ENCODE assay signal across 12 cellular contexts in genomic region chr7:69430502-69431145, GRCh38.
DNase-seq lines count a peak whose midpoint lies in the region; ATAC-seq, FAIRE-seq and TF ChIP-seq lines count a peak whose summit lies in the region.
"Had no signal": no experiment of that assay in that cellular context is flagged by ENCODE, and none has a peak within 500 bp of the region (broad histone marks: within the 10 kb centered on the region; RNA-seq: fewer than 3 reads in every experiment).

No MANE protein-coding gene starts in this region.

- no peaks in the 10 kb centered on the region for H3K9me1 ChIP-seq in K562 (ENCODE audit: control insufficient read depth, insufficient read depth, low read length)

- H3K4ac ChIP-seq in neuronal stem cell (ENCODE audit: low read length) = no peak overlapping the region

- H4K8ac ChIP-seq in neuronal stem cell (ENCODE audit: low read depth, low read length) = no peak overlapping the region

- no peaks in the 10 kb centered on the region for H3K36me3 ChIP-seq in MG63
- no peaks in the 10 kb centered on the region for H3K36me3 ChIP-seq in K562 (ENCODE audit: control insufficient read depth, insufficient read depth, low read length)
- no peaks in the 10 kb centered on the region for H3K36me3 ChIP-seq in neuronal stem cell (replicated peaks in 1 of 2; ENCODE audit: control insufficient read depth in 2 of 2, insufficient read depth in 2 of 2, low read length in 2 of 2)

- no peaks in the 10 kb centered on the region for H3K79me2 ChIP-seq in K562 (ENCODE audit: control insufficient read depth, insufficient read depth, low read length)

- H3K4me1 ChIP-seq in K562 (replicated peaks in 1 of 2; ENCODE audit: control insufficient read depth in 2 of 2, insufficient read depth in 2 of 2, low read length in 2 of 2) = no peaks in the 10 kb centered on the region; a peak in 1 of 5 replicates
- peaks cover 0 to 10% of the 10 kb centered on the region in 2 donors for H3K4me1 ChIP-seq in neuronal stem cell (ENCODE audit: control insufficient read depth in 2 of 2, insufficient read depth in 1 of 2, low read depth in 1 of 2, low read length in 2 of 2)

- TF ChIP-seq POLR2A in K562 (conservative IDR thresholded peaks at IDR 0.05) = no peak

- DNase-seq in CD14-positive monocyte (ENCODE audit: low spot score) = no peak
- DNase-seq in MG63 = peak; percentile 14
- DNase-seq in K562 (ENCODE audit: extremely low read depth in 1 of 4, low spot score in 3 of 4) = peak in 1 of 4 experiments; percentile 3
- no peak for DNase-seq in neuronal stem cell (ENCODE audit: low spot score)
- no peak for DNase-seq in activated CD8-positive, alpha-beta T cell treated with anti-CD3 and anti-CD28 coated beads, Interleukin-2, amount 10 ng/mL, durations not matched to agents 7 days and 5 days
- no peak for DNase-seq in activated naive CD8-positive, alpha-beta T cell treated with anti-CD3 and anti-CD28 coated beads for 36 hours
- no peak for DNase-seq in stimulated activated CD4-positive, alpha-beta T cell treated with anti-CD3 and anti-CD28 coated beads, Interleukin-4, amount 100 ng/mL, for 24 hours
- DNase-seq: activated effector memory CD4-positive, alpha-beta T cell treated with Interleukin-2 at 50 U/mL for 16 hours; dermis blood vessel endothelial cell; NCI-H526; occipital lobe had no signal

- H3K9ac ChIP-seq in K562 (ENCODE audit: insufficient read depth in 1 of 2, low read depth in 2 of 2, low read length in 2 of 2) (no peak overlapping the region), neuronal stem cell (ENCODE audit: low read depth, low read length, poor library complexity) (no peak overlapping the region)

- H3K23ac ChIP-seq in neuronal stem cell (ENCODE audit: low read depth, low read length, poor library complexity) = no peak overlapping the region

- H2BK120ac ChIP-seq in neuronal stem cell (ENCODE audit: low read depth, low read length) = no peak overlapping the region

- H3K4me3 ChIP-seq in MG63 (no peak overlapping the region), K562 (no peak overlapping the region), neuronal stem cell (ENCODE audit: low read length in 2 of 2) (no peak overlapping the region)

- in situ Hi-C loops in K562 (cut with MboI) = no loop called here

- H2BK15ac ChIP-seq in neuronal stem cell (ENCODE audit: low read length) = peak overlapping the region; percentile 43

- H3K14ac ChIP-seq in neuronal stem cell (ENCODE audit: low read length) = no peak overlapping the region

- H3K9me3 ChIP-seq in MG63 (no peaks in the 10 kb centered on the region), K562 (replicated peaks; ENCODE audit: control insufficient read depth, insufficient read depth, low read depth, low read length) (no peaks in the 10 kb centered on the region), neuronal stem cell (replicated peaks in 1 of 2; ENCODE audit: control insufficient read depth in 2 of 2, insufficient read depth in 1 of 2, low read depth in 1 of 2, low read length in 2 of 2) (no peaks in the 10 kb centered on the region)

- peaks cover 8 to 24% (median 10%) of the 10 kb centered on the region in 3 donors for H3K27me3 Mint-ChIP-seq in CD14-positive monocyte (ENCODE audit: low read depth in 3 of 3)
- peaks cover 7% of the 10 kb centered on the region for H3K27me3 Mint-ChIP-seq in activated CD8-positive, alpha-beta T cell treated with anti-CD3 and anti-CD28 coated beads, Interleukin-2, amount 10 ng/mL, durations not matched to agents 7 days and 5 days (ENCODE audit: low read depth)
- peaks cover 35% of the 10 kb centered on the region for H3K27me3 Mint-ChIP-seq in activated naive CD8-positive, alpha-beta T cell treated with anti-CD3 and anti-CD28 coated beads for 36 hours

- TF ChIP-seq RAD21 in K562 (CRISPR knock-in tag; conservative IDR thresholded peaks at IDR 0.05 in 1 of 2, IDR thresholded peaks at IDR 0.05 in 1 of 2) = no peak

- H2AFZ ChIP-seq in K562 (ENCODE audit: low read depth, low read length) = no peak overlapping the region
- H2AFZ ChIP-seq in neuronal stem cell (ENCODE audit: low read length) = peak overlapping the region; percentile 85

- no peak overlapping the region for H2BK12ac ChIP-seq in neuronal stem cell (ENCODE audit: low read length)

- no peak overlapping the region for H3K18ac ChIP-seq in neuronal stem cell (ENCODE audit: low read length)

- POLR2A ChIA-PET in K562 (lab: Yijun Ruan, JAX) = interaction anchor here (0.7 kb wide), 1 partner anchor 12 kb away, joined by 3 read pairs; no protein-coding TSS in a partner anchor
- POLR2A ChIA-PET in activated CD8-positive, alpha-beta T cell treated with anti-CD3 and anti-CD28 coated beads, Interleukin-2, amount 10 ng/mL, durations not matched to agents 7 days and 5 days (lab: Charles Lee) = no interaction called here

- WGBS in K562 (ENCODE audit: insufficient coverage, low coverage, missing lambda C conversion rate) = 4% methylated on average over 11 of the region's 15 CpGs
- WGBS in neuronal stem cell (ENCODE audit: extremely low coverage in 2 of 2, insufficient read length in 2 of 2, insufficient replicate concordance in 1 of 2), 2 donors = no CpG with 5 or more reads among the region's 15 CpGs

- CTCF ChIA-PET in K562 (lab: Yijun Ruan, JAX; ENCODE audit: low intra/inter-chr PET ratio) = no interaction called here
- CTCF ChIA-PET in activated CD8-positive, alpha-beta T cell treated with anti-CD3 and anti-CD28 coated beads, Interleukin-2, amount 10 ng/mL, durations not matched to agents 7 days and 5 days (lab: Charles Lee) = no interaction called here

- H3K79me1 ChIP-seq in neuronal stem cell (ENCODE audit: low read depth, low read length) = no peaks in the 10 kb centered on the region

- no peak for TF ChIP-seq CTCF in CD14-positive monocyte (IDR thresholded peaks at IDR 0.05)
- TF ChIP-seq CTCF in K562 (IDR thresholded peaks at IDR 0.05 in 2 of 3, conservative IDR thresholded peaks at IDR 0.05 in 1 of 3; ENCODE audit: insufficient read depth in 2 of 3, low read depth in 1 of 3, low read length in 3 of 3) = no peak

- H3K4me1 Mint-ChIP-seq in CD14-positive monocyte = peaks cover 38% of the 10 kb centered on the region
- no peaks in the 10 kb centered on the region for H3K4me1 Mint-ChIP-seq in activated CD8-positive, alpha-beta T cell treated with anti-CD3 and anti-CD28 coated beads, Interleukin-2, amount 10 ng/mL, durations not matched to agents 7 days and 5 days (ENCODE audit: low read depth)
- H3K4me1 Mint-ChIP-seq in activated naive CD8-positive, alpha-beta T cell treated with anti-CD3 and anti-CD28 coated beads for 36 hours = no peaks in the 10 kb centered on the region

- no peaks in the 10 kb centered on the region for H3K36me3 Mint-ChIP-seq in CD14-positive monocyte
- no peaks in the 10 kb centered on the region for H3K36me3 Mint-ChIP-seq in activated CD8-positive, alpha-beta T cell treated with anti-CD3 and anti-CD28 coated beads, Interleukin-2, amount 10 ng/mL, durations not matched to agents 7 days and 5 days (ENCODE audit: low read depth)
- peaks cover 2% of the 10 kb centered on the region for H3K36me3 Mint-ChIP-seq in activated naive CD8-positive, alpha-beta T cell treated with anti-CD3 and anti-CD28 coated beads for 36 hours

- no peak overlapping the region for H2AK5ac ChIP-seq in neuronal stem cell (ENCODE audit: low read depth, low read length)

- H3K27ac Mint-ChIP-seq in CD14-positive monocyte = peak overlapping the region in 1 of 7 donors; percentile 68
- H3K27ac Mint-ChIP-seq in activated CD8-positive, alpha-beta T cell treated with anti-CD3 and anti-CD28 coated beads, Interleukin-2, amount 10 ng/mL, durations not matched to agents 7 days and 5 days = no peak overlapping the region
- no peak overlapping the region for H3K27ac Mint-ChIP-seq in activated naive CD8-positive, alpha-beta T cell treated with anti-CD3 and anti-CD28 coated beads for 36 hours

- TF ChIP-seq EP300 in K562 (IDR thresholded peaks at IDR 0.05; ENCODE audit: low read length) = no peak

- H3K27me3 ChIP-seq in MG63 = no peaks in the 10 kb centered on the region
- peaks cover 0 to 11% of the 10 kb centered on the region in 2 experiments; a peak in 3 of 5 replicates for H3K27me3 ChIP-seq in K562 (ENCODE audit: control insufficient read depth in 2 of 2, insufficient read depth in 2 of 2, low read length in 2 of 2)
- H3K27me3 ChIP-seq in neuronal stem cell (ENCODE audit: control insufficient read depth in 3 of 3, insufficient read depth in 3 of 3, low read depth in 1 of 3, low read length in 3 of 3) = peaks cover 0 to 2% (median 0%) of the 10 kb centered on the region in 3 experiments

- intact Hi-C loops in CD14-positive monocyte (cut with micrococcal nuclease) (no loop called here), K562 (cut with micrococcal nuclease) (no loop called here)

- no peak overlapping the region for H4K91ac ChIP-seq in neuronal stem cell (ENCODE audit: low read depth, low read length, poor library complexity)

- peak overlapping the region; percentile 35 to 68 for H3K4me3 Mint-ChIP-seq in CD14-positive monocyte
- no peak overlapping the region for H3K4me3 Mint-ChIP-seq in activated CD8-positive, alpha-beta T cell treated with anti-CD3 and anti-CD28 coated beads, Interleukin-2, amount 10 ng/mL, durations not matched to agents 7 days and 5 days
- no peak overlapping the region for H3K4me3 Mint-ChIP-seq in activated naive CD8-positive, alpha-beta T cell treated with anti-CD3 and anti-CD28 coated beads for 36 hours

- peaks cover 0 to 4% (median 0%) of the 10 kb centered on the region in 7 donors for H3K9me3 Mint-ChIP-seq in CD14-positive monocyte
- peaks cover 11% of the 10 kb centered on the region for H3K9me3 Mint-ChIP-seq in activated CD8-positive, alpha-beta T cell treated with anti-CD3 and anti-CD28 coated beads, Interleukin-2, amount 10 ng/mL, durations not matched to agents 7 days and 5 days (ENCODE audit: insufficient read depth)
- peaks cover 5% of the 10 kb centered on the region for H3K9me3 Mint-ChIP-seq in activated naive CD8-positive, alpha-beta T cell treated with anti-CD3 and anti-CD28 coated beads for 36 hours

- no TSS peak for BruUV-seq in K562 (replicated peaks; lab: Mats Ljungman, UMichigan)

- no peaks in the 10 kb centered on the region for H4K20me1 ChIP-seq in K562 (replicated peaks; ENCODE audit: control insufficient read depth, insufficient read depth, low read length)

- FAIRE-seq in K562 (lab: Jason Lieb, UNC) = no peak

- ATAC-seq in K562 = no peak; the same call in 2 of the 3 replicates
- no peak for ATAC-seq in GM21381 (IDR thresholded peaks at IDR 0.05; ENCODE audit: unreplicated experiment)
- ATAC-seq in activated CD8-positive, alpha-beta T cell treated with anti-CD3 and anti-CD28 coated beads, Interleukin-2, amount 10 ng/mL, durations not matched to agents 7 days and 5 days = no peak

- H2BK5ac ChIP-seq in neuronal stem cell (ENCODE audit: low read length) = no peak overlapping the region

- H3K4me2 ChIP-seq in K562 (ENCODE audit: insufficient read depth, low read length) = no peak overlapping the region
- no peak overlapping the region for H3K4me2 ChIP-seq in neuronal stem cell (ENCODE audit: insufficient read depth, low read length, poor library complexity, severe bottlenecking)

- H3K27ac ChIP-seq in K562 (ENCODE audit: extremely low read depth, low read depth, low read length) (no peak overlapping the region), neuronal stem cell (replicated peaks; ENCODE audit: low read length) (no peak overlapping the region)

TF ChIP-seq in K562, 482 proteins besides CTCF, POLR2A, EP300 and RAD21 (continues in another document):
- TF ChIP-seq PRMT5 (CRISPR knock-in tag; IDR thresholded peaks at IDR 0.05) = no peak

Comparison
In these comparisons a context has a peak if more than half of its experiments do, and no peak if none do; other contexts are left out.
1. H3K4me3 Mint-ChIP-seq: peak in CD14-positive monocyte (2 of 2); none in activated CD8-positive, alpha-beta T cell treated with anti-CD3 and anti-CD28 coated beads, Interleukin-2, amount 10 ng/mL, durations not matched to agents 7 days and 5 days (single experiment) and activated naive CD8-positive, alpha-beta T cell treated with anti-CD3 and anti-CD28 coated beads for 36 hours (single experiment).